Comparison of ENCODE assay signal across 1 cellular context in the genomic region with DNA sequence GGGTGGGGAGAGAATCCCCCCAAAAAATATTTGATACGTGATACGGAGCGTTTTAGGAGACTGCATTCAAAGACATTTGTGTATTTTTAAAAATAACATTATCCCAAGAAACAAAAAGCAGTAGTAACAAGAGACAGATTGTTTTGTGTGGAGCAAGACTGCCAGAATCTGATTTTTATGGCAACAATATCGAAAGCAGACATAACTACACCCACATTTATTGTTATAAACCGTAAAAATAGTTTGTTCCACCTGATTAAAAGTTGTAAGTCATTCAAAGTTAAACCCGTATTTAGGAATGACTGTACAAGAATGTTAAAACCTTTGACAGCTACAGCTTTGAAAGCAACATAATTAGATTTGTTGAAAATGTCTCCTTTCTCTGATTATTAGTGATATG.
TF ChIP-seq lines count a peak whose summit lies in the region.

No MANE protein-coding gene starts in this region.

TF ChIP-seq in HEK293, 187 proteins besides CTCF, POLR2A, EP300 and RAD21 (continued from another document):
- TF ChIP-seq, protein P1, sequence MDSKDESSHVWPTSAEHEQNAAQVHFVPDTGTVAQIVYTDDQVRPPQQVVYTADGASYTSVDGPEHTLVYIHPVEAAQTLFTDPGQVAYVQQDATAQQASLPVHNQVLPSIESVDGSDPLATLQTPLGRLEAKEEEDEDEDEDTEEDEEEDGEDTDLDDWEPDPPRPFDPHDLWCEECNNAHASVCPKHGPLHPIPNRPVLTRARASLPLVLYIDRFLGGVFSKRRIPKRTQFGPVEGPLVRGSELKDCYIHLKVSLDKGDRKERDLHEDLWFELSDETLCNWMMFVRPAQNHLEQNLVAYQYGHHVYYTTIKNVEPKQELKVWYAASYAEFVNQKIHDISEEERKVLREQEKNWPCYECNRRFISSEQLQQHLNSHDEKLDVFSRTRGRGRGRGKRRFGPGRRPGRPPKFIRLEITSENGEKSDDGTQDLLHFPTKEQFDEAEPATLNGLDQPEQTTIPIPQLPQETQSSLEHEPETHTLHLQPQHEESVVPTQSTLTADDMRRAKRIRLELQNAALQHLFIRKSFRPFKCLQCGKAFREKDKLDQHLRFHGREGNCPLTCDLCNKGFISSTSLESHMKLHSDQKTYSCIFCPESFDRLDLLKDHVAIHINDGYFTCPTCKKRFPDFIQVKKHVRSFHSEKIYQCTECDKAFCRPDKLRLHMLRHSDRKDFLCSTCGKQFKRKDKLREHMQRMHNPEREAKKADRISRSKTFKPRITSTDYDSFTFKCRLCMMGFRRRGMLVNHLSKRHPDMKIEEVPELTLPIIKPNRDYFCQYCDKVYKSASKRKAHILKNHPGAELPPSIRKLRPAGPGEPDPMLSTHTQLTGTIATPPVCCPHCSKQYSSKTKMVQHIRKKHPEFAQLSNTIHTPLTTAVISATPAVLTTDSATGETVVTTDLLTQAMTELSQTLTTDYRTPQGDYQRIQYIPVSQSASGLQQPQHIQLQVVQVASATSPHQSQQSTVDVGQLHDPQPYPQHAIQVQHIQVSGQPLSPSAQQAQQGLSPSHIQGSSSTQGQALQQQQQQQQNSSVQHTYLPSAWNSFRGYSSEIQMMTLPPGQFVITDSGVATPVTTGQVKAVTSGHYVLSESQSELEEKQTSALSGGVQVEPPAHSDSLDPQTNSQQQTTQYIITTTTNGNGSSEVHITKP (tag by site-specific recombination; IDR thresholded peaks at IDR 0.05), result no peak
- TF ChIP-seq, protein P2, sequence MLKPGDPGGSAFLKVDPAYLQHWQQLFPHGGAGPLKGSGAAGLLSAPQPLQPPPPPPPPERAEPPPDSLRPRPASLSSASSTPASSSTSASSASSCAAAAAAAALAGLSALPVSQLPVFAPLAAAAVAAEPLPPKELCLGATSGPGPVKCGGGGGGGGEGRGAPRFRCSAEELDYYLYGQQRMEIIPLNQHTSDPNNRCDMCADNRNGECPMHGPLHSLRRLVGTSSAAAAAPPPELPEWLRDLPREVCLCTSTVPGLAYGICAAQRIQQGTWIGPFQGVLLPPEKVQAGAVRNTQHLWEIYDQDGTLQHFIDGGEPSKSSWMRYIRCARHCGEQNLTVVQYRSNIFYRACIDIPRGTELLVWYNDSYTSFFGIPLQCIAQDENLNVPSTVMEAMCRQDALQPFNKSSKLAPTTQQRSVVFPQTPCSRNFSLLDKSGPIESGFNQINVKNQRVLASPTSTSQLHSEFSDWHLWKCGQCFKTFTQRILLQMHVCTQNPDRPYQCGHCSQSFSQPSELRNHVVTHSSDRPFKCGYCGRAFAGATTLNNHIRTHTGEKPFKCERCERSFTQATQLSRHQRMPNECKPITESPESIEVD (tag by site-specific recombination; IDR thresholded peaks at IDR 0.05), result peak; percentile 76
